ENCODE assay signal across 11 cellular contexts in genomic region chr11:26994579-26995210, GRCh38. TPM values are rescaled to one million over a fixed set of nuclear protein-coding genes. Genes with fewer than 3 reads are reported as not detected.
DNase-seq lines count a peak whose midpoint lies in the region; ATAC-seq and TF ChIP-seq lines count a peak whose summit lies in the region.
"Had no signal": no experiment of that assay in that cellular context is flagged by ENCODE, and none has a peak within 500 bp of the region (broad histone marks: within the 10 kb centered on the region; RNA-seq: fewer than 3 reads in every experiment).

No MANE protein-coding gene starts in this region.

- peak overlapping the region; percentile 78 for H3K4me3 Mint-ChIP-seq in neural crest cell
- no peak overlapping the region for H3K4me3 Mint-ChIP-seq in naive thymus-derived CD4-positive, alpha-beta T cell
- no peak overlapping the region for H3K4me3 Mint-ChIP-seq in activated naive CD4-positive, alpha-beta T cell treated with anti-CD3 and anti-CD28 coated beads for 36 hours
- H3K4me3 Mint-ChIP-seq: activated CD4-positive, alpha-beta T cell treated with anti-CD3 and anti-CD28 coated beads, Interleukin-2, amount 10 ng/mL, durations not matched to agents 7 days and 5 days had no signal

- TF ChIP-seq CTCF in heart left ventricle (IDR thresholded peaks at IDR 0.05) (no peak), neural crest cell (conservative IDR thresholded peaks at IDR 0.05) (no peak)

- H3K4me3 ChIP-seq in ACC112 (ENCODE audit: low read depth, low read length) (peak overlapping the region; percentile 82), adipocyte (ENCODE audit: low read length) (peak overlapping the region; percentile 88), heart left ventricle (peak overlapping the region; percentile 27 to 70 (median 52))
- H3K4me3 ChIP-seq in naive thymus-derived CD4-positive, alpha-beta T cell (ENCODE audit: low read length), result no peak overlapping the region

- H3K27me3 ChIP-seq in ACC112 (ENCODE audit: insufficient read depth, low read length) (no peaks in the 10 kb centered on the region), adipocyte (replicated peaks; ENCODE audit: control insufficient read depth, insufficient read depth, low read length) (no peaks in the 10 kb centered on the region), heart left ventricle (peaks cover 0 to 8% (median 0%) of the 10 kb centered on the region in 9 donors)
- H3K27me3 ChIP-seq in naive thymus-derived CD4-positive, alpha-beta T cell (ENCODE audit: control insufficient read depth in 2 of 2, insufficient read depth in 2 of 2, low read length in 2 of 2), result no peaks in the 10 kb centered on the region
- H3K27me3 ChIP-seq: neutrophil had no signal

- POLR2A ChIA-PET in naive thymus-derived CD4-positive, alpha-beta T cell (lab: Charles Lee), result no interaction called here

- H3K9ac ChIP-seq in adipocyte (ENCODE audit: low read length), result peak overlapping the region; percentile 92

- no peaks in the 10 kb centered on the region for H3K4me1 Mint-ChIP-seq in neural crest cell
- no peaks in the 10 kb centered on the region for H3K4me1 Mint-ChIP-seq in naive thymus-derived CD4-positive, alpha-beta T cell
- no peaks in the 10 kb centered on the region for H3K4me1 Mint-ChIP-seq in activated naive CD4-positive, alpha-beta T cell treated with anti-CD3 and anti-CD28 coated beads for 36 hours (ENCODE audit: low read depth)
- H3K4me1 Mint-ChIP-seq: activated CD4-positive, alpha-beta T cell treated with anti-CD3 and anti-CD28 coated beads, Interleukin-2, amount 10 ng/mL, durations not matched to agents 7 days and 5 days had no signal

- no peaks in the 10 kb centered on the region for H3K9me3 Mint-ChIP-seq in neural crest cell
- H3K9me3 Mint-ChIP-seq in naive thymus-derived CD4-positive, alpha-beta T cell, result peaks cover 0 to 11% (median 0%) of the 10 kb centered on the region in 11 donors
- H3K9me3 Mint-ChIP-seq in activated naive CD4-positive, alpha-beta T cell treated with anti-CD3 and anti-CD28 coated beads for 36 hours, result no peaks in the 10 kb centered on the region
- H3K9me3 Mint-ChIP-seq: activated CD4-positive, alpha-beta T cell treated with anti-CD3 and anti-CD28 coated beads, Interleukin-2, amount 10 ng/mL, durations not matched to agents 7 days and 5 days had no signal

- H3K27ac ChIP-seq in ACC112 (ENCODE audit: low read depth, low read length), result peak overlapping the region; percentile 10; the same call in 1 of the 2 replicates
- peak overlapping the region in 11 of 12 donors; percentile 56 to 90 (median 83) for H3K27ac ChIP-seq in heart left ventricle
- H3K27ac ChIP-seq in naive thymus-derived CD4-positive, alpha-beta T cell (ENCODE audit: low read depth, low read length), result no peak overlapping the region
- H3K27ac ChIP-seq: neutrophil had no signal

- H3K27ac Mint-ChIP-seq in neural crest cell (ENCODE audit: unreplicated experiment), result no peak overlapping the region
- H3K27ac Mint-ChIP-seq in naive thymus-derived CD4-positive, alpha-beta T cell, result no peak overlapping the region
- no peak overlapping the region for H3K27ac Mint-ChIP-seq in activated naive CD4-positive, alpha-beta T cell treated with anti-CD3 and anti-CD28 coated beads for 36 hours
- H3K27ac Mint-ChIP-seq: activated CD4-positive, alpha-beta T cell treated with anti-CD3 and anti-CD28 coated beads, Interleukin-2, amount 10 ng/mL, durations not matched to agents 7 days and 5 days had no signal

- no peaks in the 10 kb centered on the region for H3K36me3 ChIP-seq in ACC112 (ENCODE audit: insufficient read depth, low read length)
- no peaks in the 10 kb centered on the region for H3K36me3 ChIP-seq in adipocyte (ENCODE audit: control insufficient read depth, insufficient read depth, low read length, severe bottlenecking)
- no peaks in the 10 kb centered on the region for H3K36me3 ChIP-seq in heart left ventricle
- no peaks in the 10 kb centered on the region for H3K36me3 ChIP-seq in naive thymus-derived CD4-positive, alpha-beta T cell (ENCODE audit: control insufficient read depth in 2 of 3, insufficient read depth in 3 of 3, low read length in 3 of 3)
- H3K36me3 ChIP-seq: neutrophil had no signal

- peaks cover 5% of the 10 kb centered on the region for H3K27me3 Mint-ChIP-seq in neural crest cell (ENCODE audit: low read depth)
- peaks cover 0 to 14% (median 12%) of the 10 kb centered on the region in 5 donors for H3K27me3 Mint-ChIP-seq in naive thymus-derived CD4-positive, alpha-beta T cell
- peaks cover 3% of the 10 kb centered on the region for H3K27me3 Mint-ChIP-seq in activated naive CD4-positive, alpha-beta T cell treated with anti-CD3 and anti-CD28 coated beads for 36 hours (ENCODE audit: low read depth)
- H3K27me3 Mint-ChIP-seq: activated CD4-positive, alpha-beta T cell treated with anti-CD3 and anti-CD28 coated beads, Interleukin-2, amount 10 ng/mL, durations not matched to agents 7 days and 5 days had no signal

- H3K4me1 ChIP-seq in ACC112 (ENCODE audit: control insufficient read depth, insufficient read depth, low read length, unreplicated experiment) (peaks cover 40% of the 10 kb centered on the region), adipocyte (ENCODE audit: control insufficient read depth, insufficient read depth, low read length) (peaks cover 41% of the 10 kb centered on the region), heart left ventricle (peaks cover 0 to 6% (median 0%) of the 10 kb centered on the region in 12 donors)
- no peaks in the 10 kb centered on the region for H3K4me1 ChIP-seq in naive thymus-derived CD4-positive, alpha-beta T cell (ENCODE audit: control insufficient read depth in 2 of 2, insufficient read depth in 2 of 2, low read length in 2 of 2)

- DNase-seq in adipocyte (ENCODE audit: low read depth) (no peak), heart left ventricle (peak in 3 of 5 donors; percentile 25 to 43 (median 29)), neural crest cell (ENCODE audit: low read depth, low spot score) (no peak), dermis blood vessel endothelial cell (no peak), left colon (no peak)
- no peak for DNase-seq in naive thymus-derived CD4-positive, alpha-beta T cell
- no peak for DNase-seq in activated naive CD4-positive, alpha-beta T cell treated with anti-CD3 and anti-CD28 coated beads for 36 hours
- DNase-seq: activated CD4-positive, alpha-beta T cell treated with anti-CD3 and anti-CD28 coated beads, Interleukin-2, amount 10 ng/mL, durations not matched to agents 7 days and 5 days; AML-193 had no signal

- WGBS in heart left ventricle, 4 donors, result 52 to 71% (median 63%) methylated on average over 19 to 23 of the region's 23 CpGs

- TF ChIP-seq POLR2A in heart left ventricle (IDR thresholded peaks at IDR 0.05), result no peak

- no peaks in the 10 kb centered on the region for H3K36me3 Mint-ChIP-seq in neural crest cell (ENCODE audit: low read depth)
- no peaks in the 10 kb centered on the region for H3K36me3 Mint-ChIP-seq in naive thymus-derived CD4-positive, alpha-beta T cell
- H3K36me3 Mint-ChIP-seq in activated naive CD4-positive, alpha-beta T cell treated with anti-CD3 and anti-CD28 coated beads for 36 hours (ENCODE audit: low read depth), result no peaks in the 10 kb centered on the region

- peaks cover 12% of the 10 kb centered on the region for H3K79me2 ChIP-seq in ACC112 (ENCODE audit: control insufficient read depth, insufficient read depth, low read length, unreplicated experiment)

- CTCF ChIA-PET in naive thymus-derived CD4-positive, alpha-beta T cell (lab: Charles Lee), result no interaction called here
- CTCF ChIA-PET in activated naive CD4-positive, alpha-beta T cell treated with anti-CD3 and anti-CD28 coated beads for 36 hours (lab: Charles Lee), result no interaction called here

- H3K9me3 ChIP-seq in adipocyte (ENCODE audit: control insufficient read depth, low read length) (no peaks in the 10 kb centered on the region), heart left ventricle (no peaks in the 10 kb centered on the region)
- no peaks in the 10 kb centered on the region for H3K9me3 ChIP-seq in naive thymus-derived CD4-positive, alpha-beta T cell (ENCODE audit: control insufficient read depth in 2 of 3, low read length in 3 of 3)
- H3K9me3 ChIP-seq: neutrophil had no signal

- intact Hi-C loops in heart left ventricle (cut with DNase I), result no loop called here
- intact Hi-C loops in naive thymus-derived CD4-positive, alpha-beta T cell (cut with micrococcal nuclease), result no loop called here
- intact Hi-C loops in left colon (cut with DNase I, micrococcal nuclease), result no loop called here
- intact Hi-C loops in activated naive CD4-positive, alpha-beta T cell treated with anti-CD3 and anti-CD28 coated beads for 36 hours (cut with micrococcal nuclease), result no loop called here

- ATAC-seq in heart left ventricle, result peak in 2 of 4 donors; percentile 12 to 13
- no peak for ATAC-seq in naive thymus-derived CD4-positive, alpha-beta T cell
- ATAC-seq in left colon, result no peak

- peak overlapping the region; percentile 55 for H2AFZ ChIP-seq in ACC112 (ENCODE audit: low read length, unreplicated experiment)

RNA-seq across cellular contexts. Expression of gene FIBIN, which starts 0.8 kb away (rescaled TPM):
- 10 to 100 TPM in 3 of 9 donors, 1 to 10 TPM in 6; 5.5 to 16.4 (median 8.3) TPM for total RNA-seq in heart left ventricle
- 1 to 10 TPM; 5.4 to 5.7 TPM for polyA plus RNA-seq in heart left ventricle
- 0.30 and 0.44 TPM in 2 replicates for total RNA-seq in neural crest cell
- total RNA-seq in dermis blood vessel endothelial cell, result 0.05 and 0.17 TPM in 2 replicates
- not detected for total RNA-seq in naive thymus-derived CD4-positive, alpha-beta T cell
- not detected for polyA plus RNA-seq in naive thymus-derived CD4-positive, alpha-beta T cell
- 1 to 10 TPM; 1.3 to 5.1 TPM for total RNA-seq in left colon
- not detected for total RNA-seq in activated naive CD4-positive, alpha-beta T cell treated with anti-CD3 and anti-CD28 coated beads for 36 hours
- total RNA-seq: activated CD4-positive, alpha-beta T cell treated with anti-CD3 and anti-CD28 coated beads, Interleukin-2, amount 10 ng/mL, durations not matched to agents 7 days and 5 days had no signal

RNA-seq across cellular contexts. Expression of gene BBOX1, which starts 45.9 kb away (rescaled TPM):
- total RNA-seq in heart left ventricle, result under 1 TPM in 1 of 9 donors, not detected in 8; 0.18 TPM
- not detected for polyA plus RNA-seq in heart left ventricle
- not detected in 2 replicates for total RNA-seq in neural crest cell
- not detected in 2 replicates for total RNA-seq in dermis blood vessel endothelial cell
- not detected for total RNA-seq in naive thymus-derived CD4-positive, alpha-beta T cell
- not detected for polyA plus RNA-seq in naive thymus-derived CD4-positive, alpha-beta T cell
- total RNA-seq in left colon, result not detected
- not detected for total RNA-seq in activated naive CD4-positive, alpha-beta T cell treated with anti-CD3 and anti-CD28 coated beads for 36 hours
- total RNA-seq: activated CD4-positive, alpha-beta T cell treated with anti-CD3 and anti-CD28 coated beads, Interleukin-2, amount 10 ng/mL, durations not matched to agents 7 days and 5 days had no signal

Comparison
In these comparisons a context has a peak if more than half of its experiments do, and no peak if none do; other contexts are left out.
1. DNase-seq: peak in heart left ventricle (3 of 5); none in adipocyte (single experiment), neural crest cell (single experiment), dermis blood vessel endothelial cell (single experiment), naive thymus-derived CD4-positive, alpha-beta T cell (0 of 9), left colon (0 of 2) and activated naive CD4-positive, alpha-beta T cell treated with anti-CD3 and anti-CD28 coated beads for 36 hours (single experiment).